12 cellular contexts compared by ENCODE assay signal in the genomic region with DNA sequence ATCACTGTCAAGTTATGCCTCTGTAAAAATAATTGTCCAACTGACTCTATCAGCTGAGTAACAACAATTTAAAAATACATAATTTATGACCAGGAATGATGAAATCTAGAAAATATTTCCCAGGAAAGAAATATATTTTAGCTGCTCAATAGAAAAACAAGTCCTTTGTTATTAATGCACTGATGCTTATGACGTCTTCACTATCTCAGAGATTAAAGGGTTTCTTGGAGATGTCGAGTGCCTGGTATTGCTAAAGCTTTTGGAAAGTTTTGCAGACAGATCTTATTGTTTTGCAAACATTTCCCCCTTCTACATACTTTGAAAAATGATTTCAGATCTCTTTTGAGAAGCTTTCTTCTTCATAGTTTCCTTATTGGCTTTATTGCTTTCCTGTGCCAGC.
"Had no signal": no experiment of that assay in that cellular context is flagged by ENCODE, and none has a peak within 500 bp of the region (broad histone marks: within the 10 kb centered on the region; RNA-seq: fewer than 3 reads in every experiment).

No MANE protein-coding gene starts in this region.

- ATAC-seq: activated naive CD8-positive, alpha-beta T cell treated with anti-CD3 and anti-CD28 coated beads, Interleukin-2, amount 50 U/mL, for 24 hours; stimulated activated memory B cell treated with anti-CD40 and anti-IgM and Interleukin-4, amounts not matched to agents 10 μg/mL and 1 μg/mL and 100 μg/mL, for 72 hours had no signal

- H3K4me3 ChIP-seq: cardiac muscle cell, colonic mucosa, thyroid gland had no signal

- H3K27me3 ChIP-seq: cardiac muscle cell, colonic mucosa, thyroid gland had no signal

- DNase-seq: activated CD4-positive, alpha-beta T cell treated with anti-CD3 and anti-CD28 coated beads, Interleukin-2, amount 50 U/mL, for 48 hours; activated CD4-positive, CD25-positive, alpha-beta regulatory T cell treated with anti-CD3 and anti-CD28 coated beads, Interleukin-2, amount 50 U/mL, for 72 hours; activated naive CD4-positive, alpha-beta T cell treated with anti-CD3 and anti-CD28 coated beads for 36 hours; activated naive CD8-positive, alpha-beta T cell treated with anti-CD3 and anti-CD28 coated beads, Interleukin-2, amount 50 U/mL, for 24 hours; colonic mucosa; foreskin fibroblast; midbrain; T1000; thyroid gland had no signal

- H3K36me3 ChIP-seq: cardiac muscle cell, colonic mucosa, thyroid gland had no signal

- H3K4me1 ChIP-seq: colonic mucosa, thyroid gland had no signal

- H3K9me3 ChIP-seq: colonic mucosa, thyroid gland had no signal

- H3K9me3 Mint-ChIP-seq: activated naive CD4-positive, alpha-beta T cell treated with anti-CD3 and anti-CD28 coated beads for 36 hours; activated naive CD8-positive, alpha-beta T cell treated with anti-CD3 and anti-CD28 coated beads, Interleukin-2, amount 50 U/mL, for 24 hours; activated T-helper 2 cell treated with anti-CD3 and anti-CD28 coated beads, Interferon-gamma antibody, Interleukin-2, Interleukin-4, amounts not matched to agents 10 μg/mL and 5 μg/mL and 100 μg/mL, durations not matched to agents 14 hours and 24 hours and 36 hours had no signal

- H3K4me3 Mint-ChIP-seq: activated naive CD4-positive, alpha-beta T cell treated with anti-CD3 and anti-CD28 coated beads for 36 hours; activated naive CD8-positive, alpha-beta T cell treated with anti-CD3 and anti-CD28 coated beads, Interleukin-2, amount 50 U/mL, for 24 hours; stimulated activated memory B cell treated with anti-CD40 and anti-IgM and Interleukin-4, amounts not matched to agents 10 μg/mL and 1 μg/mL and 100 μg/mL, for 72 hours had no signal

- H3K27me3 Mint-ChIP-seq: activated naive CD8-positive, alpha-beta T cell treated with anti-CD3 and anti-CD28 coated beads, Interleukin-2, amount 50 U/mL, for 24 hours; stimulated activated memory B cell treated with anti-CD40 and anti-IgM and Interleukin-4, amounts not matched to agents 10 μg/mL and 1 μg/mL and 100 μg/mL, for 72 hours had no signal

- H3K27ac Mint-ChIP-seq: activated naive CD4-positive, alpha-beta T cell treated with anti-CD3 and anti-CD28 coated beads for 36 hours; activated naive CD8-positive, alpha-beta T cell treated with anti-CD3 and anti-CD28 coated beads, Interleukin-2, amount 50 U/mL, for 24 hours; activated T-helper 2 cell treated with anti-CD3 and anti-CD28 coated beads, Interferon-gamma antibody, Interleukin-2, Interleukin-4, amounts not matched to agents 10 μg/mL and 5 μg/mL and 100 μg/mL, durations not matched to agents 14 hours and 24 hours and 36 hours; stimulated activated memory B cell treated with anti-CD40 and anti-IgM and Interleukin-4, amounts not matched to agents 10 μg/mL and 1 μg/mL and 100 μg/mL, for 72 hours had no signal

- H3K27ac ChIP-seq: cardiac muscle cell, colonic mucosa, thyroid gland had no signal

- H3K36me3 Mint-ChIP-seq: stimulated activated memory B cell treated with anti-CD40 and anti-IgM and Interleukin-4, amounts not matched to agents 10 μg/mL and 1 μg/mL and 100 μg/mL, for 72 hours had no signal
